ENCODE assay signal across 23 cellular contexts in genomic region chr2:58089081-58089480, GRCh38. TPM values are rescaled to one million over a fixed set of nuclear protein-coding genes. Genes with fewer than 3 reads are reported as not detected.
DNase-seq lines count a peak whose midpoint lies in the region; ATAC-seq, FAIRE-seq and TF ChIP-seq lines count a peak whose summit lies in the region.
"Had no signal": no experiment of that assay in that cellular context is flagged by ENCODE, and none has a peak within 500 bp of the region (broad histone marks: within the 10 kb centered on the region; RNA-seq: fewer than 3 reads in every experiment).

No MANE protein-coding gene starts in this region.

- H3K4me1 Mint-ChIP-seq in astrocyte (ENCODE audit: low read depth, unreplicated experiment), result peaks cover 4% of the 10 kb centered on the region

- no peak overlapping the region for H3K27ac ChIP-seq in GM23248
- H3K27ac ChIP-seq in astrocyte (ENCODE audit: low read depth, low read length), result no peak overlapping the region
- peak overlapping the region; percentile 47 for H3K27ac ChIP-seq in substantia nigra (ENCODE audit: low read depth, low read length, poor library complexity, severe bottlenecking)
- no peak overlapping the region for H3K27ac ChIP-seq in esophagus squamous epithelium
- H3K27ac ChIP-seq: 22Rv1; A549; BLaER1 treated with 17β-estradiol and CSF1 and Interleukin-3, amounts not matched to agents 10 nM and 100 nM had no signal

- H3K79me2 ChIP-seq in GM23248 (ENCODE audit: insufficient read depth) (0 out of 2 replicates have a peak, but pooled peaks cover 4% of the 10 kb centered on the region), astrocyte (ENCODE audit: insufficient read depth, low read length) (no peaks in the 10 kb centered on the region)

- no peaks in the 10 kb centered on the region; the same call in 1 of the 2 replicates for H3K9me2 ChIP-seq in GM23248 (ENCODE audit: insufficient read depth)

- no peaks in the 10 kb centered on the region for H3K9me3 Mint-ChIP-seq in astrocyte (ENCODE audit: unreplicated experiment)

- H3K36me3 Mint-ChIP-seq in astrocyte (ENCODE audit: low read depth, unreplicated experiment), result peaks cover 11% of the 10 kb centered on the region

- intact Hi-C loops in esophagus squamous epithelium (cut with DNase I), result no loop called here

- H3K27me3 ChIP-seq in GM23248 (replicated peaks; ENCODE audit: insufficient read depth) (no peaks in the 10 kb centered on the region), astrocyte (ENCODE audit: insufficient read depth, low read length) (no peaks in the 10 kb centered on the region), esophagus squamous epithelium (no peaks in the 10 kb centered on the region)
- H3K27me3 ChIP-seq: BLaER1 treated with 17β-estradiol and CSF1 and Interleukin-3, amounts not matched to agents 10 nM and 100 nM had no signal

- DNase-seq in AG08396 (ENCODE audit: low spot score) (peak; percentile 2), GM23248 (peak; percentile 24), astrocyte (ENCODE audit: low read depth) (peak; percentile 6), substantia nigra (lab: John Stamatoyannopoulos, UW) (no peak), esophagus squamous epithelium (lab: John Stamatoyannopoulos, UW) (no peak), NCI-H187 treated with DMSO at 0.1 percent for 48 hours (lab: John Stamatoyannopoulos, UW) (no peak)
- DNase-seq: Calu3; CD8-positive, alpha-beta T cell; DMS53; DND-41; Karpas-422; KBM-7 had no signal

- H3K4me2 ChIP-seq in GM23248 (ENCODE audit: unreplicated experiment) (no peak overlapping the region), astrocyte (ENCODE audit: low read length) (no peak overlapping the region)
- H3K4me2 ChIP-seq: A549; BLaER1 treated with 17β-estradiol and CSF1 and Interleukin-3, amounts not matched to agents 10 nM and 100 nM had no signal

- no peak for TF ChIP-seq CTCF in astrocyte (IDR thresholded peaks at IDR 0.05; ENCODE audit: insufficient read depth, low read depth, low read length)
- TF ChIP-seq CTCF in esophagus squamous epithelium (IDR thresholded peaks at IDR 0.05), result no peak

- no peak for ATAC-seq in GM18867 (IDR thresholded peaks at IDR 0.05; ENCODE audit: unreplicated experiment)
- ATAC-seq: A549; CD8-positive, alpha-beta T cell had no signal

- H3K4me1 ChIP-seq in GM23248 (ENCODE audit: insufficient read depth) (peaks cover 9% of the 10 kb centered on the region; the same call in 1 of the 2 replicates), astrocyte (ENCODE audit: insufficient read depth, low read length) (no peaks in the 10 kb centered on the region), esophagus squamous epithelium (no peaks in the 10 kb centered on the region)
- H3K4me1 ChIP-seq: A549; BLaER1 treated with 17β-estradiol and CSF1 and Interleukin-3, amounts not matched to agents 10 nM and 100 nM; HAP-1 had no signal

- H3K27ac Mint-ChIP-seq in astrocyte (ENCODE audit: unreplicated experiment), result no peak overlapping the region
- H3K27ac Mint-ChIP-seq: B cell; CD8-positive, alpha-beta T cell; IgD-negative memory B cell had no signal

- H3K9me3 ChIP-seq in GM23248 (ENCODE audit: low read depth) (no peaks in the 10 kb centered on the region), astrocyte (ENCODE audit: insufficient read depth, low read depth, low read length) (no peaks in the 10 kb centered on the region), esophagus squamous epithelium (peaks cover 0 to 5% (median 0%) of the 10 kb centered on the region in 3 donors)
- H3K9me3 ChIP-seq: A549, HAP-1 had no signal

- FAIRE-seq in astrocyte (lab: Jason Lieb, UNC), result no peak
- FAIRE-seq: A549, G401.6, GM12892, GM18507, HTR-8/SVneo had no signal

- TF ChIP-seq POLR2A in esophagus squamous epithelium (IDR thresholded peaks at IDR 0.05), result no peak

- H3K36me3 ChIP-seq in GM23248 (ENCODE audit: low read depth), result peaks cover 22% of the 10 kb centered on the region
- H3K36me3 ChIP-seq in astrocyte (ENCODE audit: insufficient read depth, low read length), result peaks cover 12% of the 10 kb centered on the region
- H3K36me3 ChIP-seq in esophagus squamous epithelium, result peaks cover 0 to 54% (median 0%) of the 10 kb centered on the region in 3 donors

- no peak overlapping the region for H3K4me3 Mint-ChIP-seq in astrocyte (ENCODE audit: unreplicated experiment)
- H3K4me3 Mint-ChIP-seq: B cell; CD8-positive, alpha-beta T cell; IgD-negative memory B cell had no signal

- in situ Hi-C loops in GM23248 (cut with MboI), result no loop called here

- WGBS in GM23248 (ENCODE audit: low coverage in 1 of 2, low lambda C conversion rate in 2 of 2, missing lambda C conversion rate in 2 of 2), 2 experiments, result 64 to 70% methylated on average over 2 of the region's 2 CpGs
- WGBS in esophagus squamous epithelium, 2 donors, result 74 to 88% methylated on average over 2 of the region's 2 CpGs

- no peak overlapping the region for H3K9ac ChIP-seq in GM23248
- no peak overlapping the region for H3K9ac ChIP-seq in astrocyte (ENCODE audit: low read length)
- H3K9ac ChIP-seq: BLaER1 treated with 17β-estradiol and CSF1 and Interleukin-3, amounts not matched to agents 10 nM and 100 nM had no signal

- H3F3A ChIP-seq in GM23248 (ENCODE audit: insufficient read depth), result no peaks in the 10 kb centered on the region

- H4K20me1 ChIP-seq in GM23248 (ENCODE audit: insufficient read depth) (no peaks in the 10 kb centered on the region), astrocyte (ENCODE audit: insufficient read depth, low read length) (no peaks in the 10 kb centered on the region)
- H4K20me1 ChIP-seq: BLaER1 treated with 17β-estradiol and CSF1 and Interleukin-3, amounts not matched to agents 10 nM and 100 nM had no signal

- H3K4me3 ChIP-seq in GM23248, result no peak overlapping the region
- no peak overlapping the region for H3K4me3 ChIP-seq in astrocyte (ENCODE audit: insufficient read depth, low read depth, low read length)
- no peak overlapping the region for H3K4me3 ChIP-seq in esophagus squamous epithelium
- H3K4me3 ChIP-seq: A549; BLaER1 treated with 17β-estradiol and CSF1 and Interleukin-3, amounts not matched to agents 10 nM and 100 nM; HAP-1 had no signal

- no peaks in the 10 kb centered on the region for H3K27me3 Mint-ChIP-seq in astrocyte (ENCODE audit: low read depth, unreplicated experiment)
- H3K27me3 Mint-ChIP-seq: B cell, IgD-negative memory B cell had no signal

- H2AFZ ChIP-seq in GM23248, result no peak overlapping the region
- H2AFZ ChIP-seq in astrocyte (ENCODE audit: low read depth, low read length), result no peak overlapping the region

RNA-seq across cellular contexts. Expression of gene VRK2, which starts 42.5 kb away (rescaled TPM):
- 14.4 and 22.4 TPM in 2 replicates for total RNA-seq in GM23248 (2014; rRNA removed; shearing (Covaris generic))
- polyA plus RNA-seq in GM23248 (2016; fragmentation: Nextera tagmentation; extraction: Ambion mirVana), result 21.7 and 24.2 TPM in 2 replicates
- total RNA-seq in astrocyte, result 28.6 and 28.9 TPM in 2 replicates
- total RNA-seq in esophagus squamous epithelium, result 10 to 100 TPM; 17.9 to 33.6 (median 25.7) TPM

Comparison
In these comparisons a context has a peak if more than half of its experiments do, and no peak if none do; other contexts are left out.
1. DNase-seq: peak in AG08396 (single experiment), GM23248 (single experiment) and astrocyte (single experiment); none in substantia nigra (0 of 49), esophagus squamous epithelium (single experiment) and NCI-H187 treated with DMSO at 0.1 percent for 48 hours (single experiment).